In the genomic region with DNA sequence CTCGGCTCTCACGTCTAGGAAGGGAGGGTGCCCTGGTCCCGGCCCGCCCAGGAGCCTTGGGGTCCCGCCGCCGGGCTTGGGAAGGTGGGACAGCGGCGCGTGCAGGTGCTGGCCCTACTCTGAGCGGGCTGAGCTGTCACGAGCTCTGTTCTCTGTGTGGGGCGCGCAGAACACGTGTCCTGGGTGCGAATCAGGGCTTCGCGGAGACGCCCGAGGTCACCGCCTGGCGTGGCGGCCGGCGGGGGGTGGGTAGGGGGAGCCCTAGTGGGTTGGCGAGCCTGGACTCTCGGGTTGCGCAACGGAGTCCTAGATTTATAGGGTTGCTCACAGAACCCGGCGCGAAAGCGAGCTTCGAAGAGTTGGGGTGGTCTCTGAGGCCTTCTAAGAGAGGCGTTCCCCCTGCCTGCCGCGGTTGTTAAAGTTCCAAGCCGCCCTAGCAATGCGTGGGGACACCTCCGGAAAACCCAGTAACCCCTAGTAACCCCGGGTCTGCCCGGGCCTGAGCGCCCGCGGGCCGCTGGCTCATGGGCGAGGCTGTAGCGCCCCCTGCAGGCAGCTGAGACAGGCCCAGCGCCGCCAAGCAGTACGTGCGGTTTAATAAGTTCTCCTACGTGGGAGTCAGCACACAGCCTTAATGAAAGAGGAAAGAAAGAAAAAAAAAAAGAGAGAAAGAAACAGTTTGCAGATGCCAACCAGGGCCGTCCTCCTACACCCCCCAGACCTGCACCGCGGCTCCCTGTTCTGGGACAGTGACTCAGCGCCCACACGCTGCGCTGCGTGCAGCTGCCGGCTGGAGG, we compare ENCODE assay signal across 1 cellular context.
TF ChIP-seq lines count a peak whose summit lies in the region.

No MANE protein-coding gene starts in this region.

TF ChIP-seq in WTC11, 78 proteins besides CTCF, POLR2A, EP300 and RAD21 (continued from another document and continues in another):
- TF ChIP-seq, protein P1, sequence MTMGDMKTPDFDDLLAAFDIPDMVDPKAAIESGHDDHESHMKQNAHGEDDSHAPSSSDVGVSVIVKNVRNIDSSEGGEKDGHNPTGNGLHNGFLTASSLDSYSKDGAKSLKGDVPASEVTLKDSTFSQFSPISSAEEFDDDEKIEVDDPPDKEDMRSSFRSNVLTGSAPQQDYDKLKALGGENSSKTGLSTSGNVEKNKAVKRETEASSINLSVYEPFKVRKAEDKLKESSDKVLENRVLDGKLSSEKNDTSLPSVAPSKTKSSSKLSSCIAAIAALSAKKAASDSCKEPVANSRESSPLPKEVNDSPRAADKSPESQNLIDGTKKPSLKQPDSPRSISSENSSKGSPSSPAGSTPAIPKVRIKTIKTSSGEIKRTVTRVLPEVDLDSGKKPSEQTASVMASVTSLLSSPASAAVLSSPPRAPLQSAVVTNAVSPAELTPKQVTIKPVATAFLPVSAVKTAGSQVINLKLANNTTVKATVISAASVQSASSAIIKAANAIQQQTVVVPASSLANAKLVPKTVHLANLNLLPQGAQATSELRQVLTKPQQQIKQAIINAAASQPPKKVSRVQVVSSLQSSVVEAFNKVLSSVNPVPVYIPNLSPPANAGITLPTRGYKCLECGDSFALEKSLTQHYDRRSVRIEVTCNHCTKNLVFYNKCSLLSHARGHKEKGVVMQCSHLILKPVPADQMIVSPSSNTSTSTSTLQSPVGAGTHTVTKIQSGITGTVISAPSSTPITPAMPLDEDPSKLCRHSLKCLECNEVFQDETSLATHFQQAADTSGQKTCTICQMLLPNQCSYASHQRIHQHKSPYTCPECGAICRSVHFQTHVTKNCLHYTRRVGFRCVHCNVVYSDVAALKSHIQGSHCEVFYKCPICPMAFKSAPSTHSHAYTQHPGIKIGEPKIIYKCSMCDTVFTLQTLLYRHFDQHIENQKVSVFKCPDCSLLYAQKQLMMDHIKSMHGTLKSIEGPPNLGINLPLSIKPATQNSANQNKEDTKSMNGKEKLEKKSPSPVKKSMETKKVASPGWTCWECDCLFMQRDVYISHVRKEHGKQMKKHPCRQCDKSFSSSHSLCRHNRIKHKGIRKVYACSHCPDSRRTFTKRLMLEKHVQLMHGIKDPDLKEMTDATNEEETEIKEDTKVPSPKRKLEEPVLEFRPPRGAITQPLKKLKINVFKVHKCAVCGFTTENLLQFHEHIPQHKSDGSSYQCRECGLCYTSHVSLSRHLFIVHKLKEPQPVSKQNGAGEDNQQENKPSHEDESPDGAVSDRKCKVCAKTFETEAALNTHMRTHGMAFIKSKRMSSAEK (CRISPR knock-in tag; IDR thresholded peaks at IDR 0.05; ENCODE audit: borderline replicate concordance), result no peak
- no peak for TF ChIP-seq SMAD3 (CRISPR knock-in tag; IDR thresholded peaks at IDR 0.05; ENCODE audit: borderline replicate concordance)
- TF ChIP-seq, protein P2, sequence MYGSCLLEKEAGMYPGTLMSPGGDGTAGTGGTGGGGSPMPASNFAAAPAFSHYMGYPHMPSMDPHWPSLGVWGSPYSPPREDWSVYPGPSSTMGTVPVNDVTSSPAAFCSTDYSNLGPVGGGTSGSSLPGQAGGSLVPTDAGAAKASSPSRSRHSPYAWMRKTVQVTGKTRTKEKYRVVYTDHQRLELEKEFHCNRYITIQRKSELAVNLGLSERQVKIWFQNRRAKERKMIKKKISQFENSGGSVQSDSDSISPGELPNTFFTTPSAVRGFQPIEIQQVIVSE (CRISPR knock-in tag; IDR thresholded peaks at IDR 0.05; ENCODE audit: borderline replicate concordance), result no peak
- no peak for TF ChIP-seq ZNF121 (CRISPR knock-in tag; IDR thresholded peaks at IDR 0.05)
- TF ChIP-seq, protein P3, sequence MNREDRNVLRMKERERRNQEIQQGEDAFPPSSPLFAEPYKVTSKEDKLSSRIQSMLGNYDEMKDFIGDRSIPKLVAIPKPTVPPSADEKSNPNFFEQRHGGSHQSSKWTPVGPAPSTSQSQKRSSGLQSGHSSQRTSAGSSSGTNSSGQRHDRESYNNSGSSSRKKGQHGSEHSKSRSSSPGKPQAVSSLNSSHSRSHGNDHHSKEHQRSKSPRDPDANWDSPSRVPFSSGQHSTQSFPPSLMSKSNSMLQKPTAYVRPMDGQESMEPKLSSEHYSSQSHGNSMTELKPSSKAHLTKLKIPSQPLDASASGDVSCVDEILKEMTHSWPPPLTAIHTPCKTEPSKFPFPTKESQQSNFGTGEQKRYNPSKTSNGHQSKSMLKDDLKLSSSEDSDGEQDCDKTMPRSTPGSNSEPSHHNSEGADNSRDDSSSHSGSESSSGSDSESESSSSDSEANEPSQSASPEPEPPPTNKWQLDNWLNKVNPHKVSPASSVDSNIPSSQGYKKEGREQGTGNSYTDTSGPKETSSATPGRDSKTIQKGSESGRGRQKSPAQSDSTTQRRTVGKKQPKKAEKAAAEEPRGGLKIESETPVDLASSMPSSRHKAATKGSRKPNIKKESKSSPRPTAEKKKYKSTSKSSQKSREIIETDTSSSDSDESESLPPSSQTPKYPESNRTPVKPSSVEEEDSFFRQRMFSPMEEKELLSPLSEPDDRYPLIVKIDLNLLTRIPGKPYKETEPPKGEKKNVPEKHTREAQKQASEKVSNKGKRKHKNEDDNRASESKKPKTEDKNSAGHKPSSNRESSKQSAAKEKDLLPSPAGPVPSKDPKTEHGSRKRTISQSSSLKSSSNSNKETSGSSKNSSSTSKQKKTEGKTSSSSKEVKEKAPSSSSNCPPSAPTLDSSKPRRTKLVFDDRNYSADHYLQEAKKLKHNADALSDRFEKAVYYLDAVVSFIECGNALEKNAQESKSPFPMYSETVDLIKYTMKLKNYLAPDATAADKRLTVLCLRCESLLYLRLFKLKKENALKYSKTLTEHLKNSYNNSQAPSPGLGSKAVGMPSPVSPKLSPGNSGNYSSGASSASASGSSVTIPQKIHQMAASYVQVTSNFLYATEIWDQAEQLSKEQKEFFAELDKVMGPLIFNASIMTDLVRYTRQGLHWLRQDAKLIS (CRISPR knock-in tag; IDR thresholded peaks at IDR 0.05; ENCODE audit: borderline replicate concordance), result peak; percentile 81; the same call in 1 of the 2 replicates
- TF ChIP-seq MXD4 (CRISPR knock-in tag; IDR thresholded peaks at IDR 0.05; ENCODE audit: borderline replicate concordance), result no peak
- TF ChIP-seq OVOL2 (CRISPR knock-in tag; IDR thresholded peaks at IDR 0.05; ENCODE audit: borderline replicate concordance), result no peak
- TF ChIP-seq, protein P4, sequence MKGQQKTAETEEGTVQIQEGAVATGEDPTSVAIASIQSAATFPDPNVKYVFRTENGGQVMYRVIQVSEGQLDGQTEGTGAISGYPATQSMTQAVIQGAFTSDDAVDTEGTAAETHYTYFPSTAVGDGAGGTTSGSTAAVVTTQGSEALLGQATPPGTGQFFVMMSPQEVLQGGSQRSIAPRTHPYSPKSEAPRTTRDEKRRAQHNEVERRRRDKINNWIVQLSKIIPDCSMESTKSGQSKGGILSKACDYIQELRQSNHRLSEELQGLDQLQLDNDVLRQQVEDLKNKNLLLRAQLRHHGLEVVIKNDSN (CRISPR knock-in tag; IDR thresholded peaks at IDR 0.05), result no peak; the same call in 1 of the 2 replicates
- peak; percentile 72 for TF ChIP-seq EMX1 (CRISPR knock-in tag; IDR thresholded peaks at IDR 0.05)
- TF ChIP-seq, protein P5, sequence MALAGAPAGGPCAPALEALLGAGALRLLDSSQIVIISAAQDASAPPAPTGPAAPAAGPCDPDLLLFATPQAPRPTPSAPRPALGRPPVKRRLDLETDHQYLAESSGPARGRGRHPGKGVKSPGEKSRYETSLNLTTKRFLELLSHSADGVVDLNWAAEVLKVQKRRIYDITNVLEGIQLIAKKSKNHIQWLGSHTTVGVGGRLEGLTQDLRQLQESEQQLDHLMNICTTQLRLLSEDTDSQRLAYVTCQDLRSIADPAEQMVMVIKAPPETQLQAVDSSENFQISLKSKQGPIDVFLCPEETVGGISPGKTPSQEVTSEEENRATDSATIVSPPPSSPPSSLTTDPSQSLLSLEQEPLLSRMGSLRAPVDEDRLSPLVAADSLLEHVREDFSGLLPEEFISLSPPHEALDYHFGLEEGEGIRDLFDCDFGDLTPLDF (CRISPR knock-in tag; IDR thresholded peaks at IDR 0.05), result no peak
- TF ChIP-seq, protein P6, sequence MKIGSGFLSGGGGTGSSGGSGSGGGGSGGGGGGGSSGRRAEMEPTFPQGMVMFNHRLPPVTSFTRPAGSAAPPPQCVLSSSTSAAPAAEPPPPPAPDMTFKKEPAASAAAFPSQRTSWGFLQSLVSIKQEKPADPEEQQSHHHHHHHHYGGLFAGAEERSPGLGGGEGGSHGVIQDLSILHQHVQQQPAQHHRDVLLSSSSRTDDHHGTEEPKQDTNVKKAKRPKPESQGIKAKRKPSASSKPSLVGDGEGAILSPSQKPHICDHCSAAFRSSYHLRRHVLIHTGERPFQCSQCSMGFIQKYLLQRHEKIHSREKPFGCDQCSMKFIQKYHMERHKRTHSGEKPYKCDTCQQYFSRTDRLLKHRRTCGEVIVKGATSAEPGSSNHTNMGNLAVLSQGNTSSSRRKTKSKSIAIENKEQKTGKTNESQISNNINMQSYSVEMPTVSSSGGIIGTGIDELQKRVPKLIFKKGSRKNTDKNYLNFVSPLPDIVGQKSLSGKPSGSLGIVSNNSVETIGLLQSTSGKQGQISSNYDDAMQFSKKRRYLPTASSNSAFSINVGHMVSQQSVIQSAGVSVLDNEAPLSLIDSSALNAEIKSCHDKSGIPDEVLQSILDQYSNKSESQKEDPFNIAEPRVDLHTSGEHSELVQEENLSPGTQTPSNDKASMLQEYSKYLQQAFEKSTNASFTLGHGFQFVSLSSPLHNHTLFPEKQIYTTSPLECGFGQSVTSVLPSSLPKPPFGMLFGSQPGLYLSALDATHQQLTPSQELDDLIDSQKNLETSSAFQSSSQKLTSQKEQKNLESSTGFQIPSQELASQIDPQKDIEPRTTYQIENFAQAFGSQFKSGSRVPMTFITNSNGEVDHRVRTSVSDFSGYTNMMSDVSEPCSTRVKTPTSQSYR (CRISPR knock-in tag; IDR thresholded peaks at IDR 0.05), result no peak
- no peak for TF ChIP-seq ZNF317 (CRISPR knock-in tag; IDR thresholded peaks at IDR 0.05; ENCODE audit: borderline replicate concordance, low read depth)
- TF ChIP-seq, protein P7, sequence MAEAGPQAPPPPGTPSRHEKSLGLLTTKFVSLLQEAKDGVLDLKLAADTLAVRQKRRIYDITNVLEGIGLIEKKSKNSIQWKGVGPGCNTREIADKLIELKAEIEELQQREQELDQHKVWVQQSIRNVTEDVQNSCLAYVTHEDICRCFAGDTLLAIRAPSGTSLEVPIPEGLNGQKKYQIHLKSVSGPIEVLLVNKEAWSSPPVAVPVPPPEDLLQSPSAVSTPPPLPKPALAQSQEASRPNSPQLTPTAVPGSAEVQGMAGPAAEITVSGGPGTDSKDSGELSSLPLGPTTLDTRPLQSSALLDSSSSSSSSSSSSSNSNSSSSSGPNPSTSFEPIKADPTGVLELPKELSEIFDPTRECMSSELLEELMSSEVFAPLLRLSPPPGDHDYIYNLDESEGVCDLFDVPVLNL (CRISPR knock-in tag; IDR thresholded peaks at IDR 0.05; ENCODE audit: borderline replicate concordance, low read depth), result no peak
- TF ChIP-seq TEAD4 (CRISPR knock-in tag; IDR thresholded peaks at IDR 0.05), result no peak
- TF ChIP-seq ZNF263 (CRISPR knock-in tag; IDR thresholded peaks at IDR 0.05; ENCODE audit: low read depth), result no peak
- TF ChIP-seq RORB (CRISPR knock-in tag; IDR thresholded peaks at IDR 0.05), result no peak
- no peak for TF ChIP-seq ZBTB21 (CRISPR knock-in tag; IDR thresholded peaks at IDR 0.05; ENCODE audit: borderline replicate concordance)
- no peak for TF ChIP-seq JUN (CRISPR knock-in tag; IDR thresholded peaks at IDR 0.05)
- TF ChIP-seq, protein P8, sequence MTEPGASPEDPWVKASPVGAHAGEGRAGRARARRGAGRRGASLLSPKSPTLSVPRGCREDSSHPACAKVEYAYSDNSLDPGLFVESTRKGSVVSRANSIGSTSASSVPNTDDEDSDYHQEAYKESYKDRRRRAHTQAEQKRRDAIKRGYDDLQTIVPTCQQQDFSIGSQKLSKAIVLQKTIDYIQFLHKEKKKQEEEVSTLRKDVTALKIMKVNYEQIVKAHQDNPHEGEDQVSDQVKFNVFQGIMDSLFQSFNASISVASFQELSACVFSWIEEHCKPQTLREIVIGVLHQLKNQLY (CRISPR knock-in tag; IDR thresholded peaks at IDR 0.05), result no peak
- TF ChIP-seq NFYB (CRISPR knock-in tag; conservative IDR thresholded peaks at IDR 0.05; ENCODE audit: low read depth), result no peak
- TF ChIP-seq, protein P9, sequence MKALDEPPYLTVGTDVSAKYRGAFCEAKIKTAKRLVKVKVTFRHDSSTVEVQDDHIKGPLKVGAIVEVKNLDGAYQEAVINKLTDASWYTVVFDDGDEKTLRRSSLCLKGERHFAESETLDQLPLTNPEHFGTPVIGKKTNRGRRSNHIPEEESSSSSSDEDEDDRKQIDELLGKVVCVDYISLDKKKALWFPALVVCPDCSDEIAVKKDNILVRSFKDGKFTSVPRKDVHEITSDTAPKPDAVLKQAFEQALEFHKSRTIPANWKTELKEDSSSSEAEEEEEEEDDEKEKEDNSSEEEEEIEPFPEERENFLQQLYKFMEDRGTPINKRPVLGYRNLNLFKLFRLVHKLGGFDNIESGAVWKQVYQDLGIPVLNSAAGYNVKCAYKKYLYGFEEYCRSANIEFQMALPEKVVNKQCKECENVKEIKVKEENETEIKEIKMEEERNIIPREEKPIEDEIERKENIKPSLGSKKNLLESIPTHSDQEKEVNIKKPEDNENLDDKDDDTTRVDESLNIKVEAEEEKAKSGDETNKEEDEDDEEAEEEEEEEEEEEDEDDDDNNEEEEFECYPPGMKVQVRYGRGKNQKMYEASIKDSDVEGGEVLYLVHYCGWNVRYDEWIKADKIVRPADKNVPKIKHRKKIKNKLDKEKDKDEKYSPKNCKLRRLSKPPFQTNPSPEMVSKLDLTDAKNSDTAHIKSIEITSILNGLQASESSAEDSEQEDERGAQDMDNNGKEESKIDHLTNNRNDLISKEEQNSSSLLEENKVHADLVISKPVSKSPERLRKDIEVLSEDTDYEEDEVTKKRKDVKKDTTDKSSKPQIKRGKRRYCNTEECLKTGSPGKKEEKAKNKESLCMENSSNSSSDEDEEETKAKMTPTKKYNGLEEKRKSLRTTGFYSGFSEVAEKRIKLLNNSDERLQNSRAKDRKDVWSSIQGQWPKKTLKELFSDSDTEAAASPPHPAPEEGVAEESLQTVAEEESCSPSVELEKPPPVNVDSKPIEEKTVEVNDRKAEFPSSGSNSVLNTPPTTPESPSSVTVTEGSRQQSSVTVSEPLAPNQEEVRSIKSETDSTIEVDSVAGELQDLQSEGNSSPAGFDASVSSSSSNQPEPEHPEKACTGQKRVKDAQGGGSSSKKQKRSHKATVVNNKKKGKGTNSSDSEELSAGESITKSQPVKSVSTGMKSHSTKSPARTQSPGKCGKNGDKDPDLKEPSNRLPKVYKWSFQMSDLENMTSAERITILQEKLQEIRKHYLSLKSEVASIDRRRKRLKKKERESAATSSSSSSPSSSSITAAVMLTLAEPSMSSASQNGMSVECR (CRISPR knock-in tag; IDR thresholded peaks at IDR 0.05; ENCODE audit: borderline replicate concordance), result peak; percentile 72; the same call in 1 of the 2 replicates
- TF ChIP-seq, protein P10, sequence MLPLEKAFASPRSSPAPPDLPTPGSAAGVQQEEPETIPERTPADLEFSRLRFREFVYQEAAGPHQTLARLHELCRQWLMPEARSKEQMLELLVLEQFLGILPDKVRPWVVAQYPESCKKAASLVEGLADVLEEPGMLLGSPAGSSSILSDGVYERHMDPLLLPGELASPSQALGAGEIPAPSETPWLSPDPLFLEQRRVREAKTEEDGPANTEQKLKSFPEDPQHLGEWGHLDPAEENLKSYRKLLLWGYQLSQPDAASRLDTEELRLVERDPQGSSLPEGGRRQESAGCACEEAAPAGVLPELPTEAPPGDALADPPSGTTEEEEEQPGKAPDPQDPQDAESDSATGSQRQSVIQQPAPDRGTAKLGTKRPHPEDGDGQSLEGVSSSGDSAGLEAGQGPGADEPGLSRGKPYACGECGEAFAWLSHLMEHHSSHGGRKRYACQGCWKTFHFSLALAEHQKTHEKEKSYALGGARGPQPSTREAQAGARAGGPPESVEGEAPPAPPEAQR (CRISPR knock-in tag; IDR thresholded peaks at IDR 0.05), result no peak
- no peak for TF ChIP-seq ELF4 (CRISPR knock-in tag; IDR thresholded peaks at IDR 0.05; ENCODE audit: low read depth)
- TF ChIP-seq FOXK1 (CRISPR knock-in tag; IDR thresholded peaks at IDR 0.05), result no peak
- TF ChIP-seq ESRRA (CRISPR knock-in tag; IDR thresholded peaks at IDR 0.05; ENCODE audit: borderline replicate concordance), result no peak
- TF ChIP-seq SP1 (CRISPR knock-in tag; conservative IDR thresholded peaks at IDR 0.05), result no peak; the same call in 1 of the 2 replicates
